8 cellular contexts compared by ENCODE assay signal in genomic region chr22:37747090-37747714, GRCh38. TPM values are rescaled to one million over a fixed set of nuclear protein-coding genes. Genes with fewer than 3 reads are reported as not detected.
DNase-seq lines count a peak whose midpoint lies in the region; ATAC-seq and TF ChIP-seq lines count a peak whose summit lies in the region.

No MANE protein-coding gene starts in this region.

- POLR2A ChIA-PET in CD8-positive, alpha-beta memory T cell (lab: Charles Lee), result interaction anchor here (0.5 to 0.6 kb wide), 2 partner anchors 90 to 214 kb away, joined by 3 read pairs; no protein-coding TSS in a partner anchor
- POLR2A ChIA-PET in PC-9 (lab: Charles Lee; ENCODE audit: unreplicated experiment), result interaction anchor here (0.6 kb wide), 1 partner anchor 61 kb away, joined by 5 read pairs; the partner anchor contains the start of gene GCAT

- TF ChIP-seq CTCF in PC-9 (conservative IDR thresholded peaks at IDR 0.05) (no peak), mucosa of descending colon (IDR thresholded peaks at IDR 0.05) (no peak)

- no peaks in the 10 kb centered on the region for H3K36me3 ChIP-seq in CD8-positive, alpha-beta memory T cell (ENCODE audit: insufficient read depth, low read length)
- H3K36me3 ChIP-seq in PC-9 (ENCODE audit: low read depth), result no peaks in the 10 kb centered on the region
- H3K36me3 ChIP-seq in ectodermal cell (ENCODE audit: control insufficient read depth, insufficient read depth, low read length), result no peaks in the 10 kb centered on the region
- H3K36me3 ChIP-seq in mucosa of descending colon (ENCODE audit: low read depth), result no peaks in the 10 kb centered on the region

- no peaks in the 10 kb centered on the region for H4K20me1 ChIP-seq in PC-9 (ENCODE audit: insufficient read depth)

- H3K4me1 Mint-ChIP-seq in CD8-positive, alpha-beta memory T cell, result peaks cover 13 to 45% (median 28%) of the 10 kb centered on the region in 3 donors

- H3K9me2 ChIP-seq in PC-9 (ENCODE audit: insufficient read depth), result no peaks in the 10 kb centered on the region

- H3K27me3 Mint-ChIP-seq in CD8-positive, alpha-beta memory T cell, result peaks cover 0 to 1% of the 10 kb centered on the region in 2 donors

- no peaks in the 10 kb centered on the region for H3K9me3 Mint-ChIP-seq in CD8-positive, alpha-beta memory T cell

- intact Hi-C loops in PC-9 (cut with micrococcal nuclease; ENCODE audit: unreplicated experiment) (no loop called here), mucosa of descending colon (cut with DNase I, micrococcal nuclease) (no loop called here)

- CTCF ChIA-PET in CD8-positive, alpha-beta memory T cell (lab: Charles Lee), result no interaction called here
- CTCF ChIA-PET in PC-9 (lab: Charles Lee), result interaction anchor here (1.0 kb wide), 1 partner anchor 42 kb away, joined by 7 read pairs; no protein-coding TSS in a partner anchor

- no TSS peak for BruUV-seq in PC-9 (replicated peaks; lab: Mats Ljungman, UMichigan)

- peak overlapping the region; percentile 56 for H3K4me3 ChIP-seq in CD8-positive, alpha-beta memory T cell (ENCODE audit: low read length)
- H3K4me3 ChIP-seq in PC-9, result peak overlapping the region; percentile 88
- H3K4me3 ChIP-seq in ectodermal cell (ENCODE audit: insufficient read depth, low read depth, low read length), result peak overlapping the region; percentile 71
- H3K4me3 ChIP-seq in mucosa of descending colon, result peak overlapping the region; percentile 92

- H3K27ac Mint-ChIP-seq in CD8-positive, alpha-beta memory T cell, result peak overlapping the region; percentile 74 to 94 (median 87)

- H3K4me1 ChIP-seq in CD8-positive, alpha-beta memory T cell (ENCODE audit: insufficient read depth, low read length), result peaks cover 10% of the 10 kb centered on the region
- H3K4me1 ChIP-seq in PC-9 (replicated peaks; ENCODE audit: insufficient read depth) (peaks cover 83% of the 10 kb centered on the region), ectodermal cell (ENCODE audit: control insufficient read depth, insufficient read depth, low read length) (peaks cover 27% of the 10 kb centered on the region), mucosa of descending colon (ENCODE audit: low read depth) (peaks cover 31% of the 10 kb centered on the region)

- peak overlapping the region; percentile 97 for H3K4me2 ChIP-seq in PC-9

- peaks cover 78% of the 10 kb centered on the region for H3F3A ChIP-seq in PC-9 (ENCODE audit: insufficient read depth, low read depth)

- H2AFZ ChIP-seq in PC-9, result no peak overlapping the region

- WGBS in ectodermal cell, 2 experiments, result 22 to 24% methylated on average over 16 of the region's 16 CpGs

- H3K27me3 ChIP-seq in CD8-positive, alpha-beta memory T cell (ENCODE audit: insufficient read depth, low read length, poor library complexity, severe bottlenecking), result no peaks in the 10 kb centered on the region
- H3K27me3 ChIP-seq in PC-9 (ENCODE audit: insufficient read depth, low read depth), result no peaks in the 10 kb centered on the region
- H3K27me3 ChIP-seq in ectodermal cell (ENCODE audit: control insufficient read depth, insufficient read depth, low read length, poor library complexity, severe bottlenecking), result no peaks in the 10 kb centered on the region

- H3K36me3 Mint-ChIP-seq in CD8-positive, alpha-beta memory T cell, result peaks cover 0 to 8% (median 0%) of the 10 kb centered on the region in 3 donors

- ATAC-seq in mucosa of descending colon (peak; percentile 14), HG02973 (IDR thresholded peaks at IDR 0.05; ENCODE audit: unreplicated experiment) (no peak), HG02763 (IDR thresholded peaks at IDR 0.05; ENCODE audit: unreplicated experiment) (no peak), HG03439 (IDR thresholded peaks at IDR 0.05; ENCODE audit: unreplicated experiment) (no peak)

- H3K79me2 ChIP-seq in PC-9 (ENCODE audit: low read depth), result peaks cover 67% of the 10 kb centered on the region

- peak overlapping the region; percentile 43 for H3K27ac ChIP-seq in CD8-positive, alpha-beta memory T cell (ENCODE audit: low read depth, low read length)
- peak overlapping the region; percentile 72 for H3K27ac ChIP-seq in PC-9
- no peak overlapping the region for H3K27ac ChIP-seq in ectodermal cell (ENCODE audit: insufficient read depth, low read depth, low read length, poor library complexity, severe bottlenecking)

- no peaks in the 10 kb centered on the region for H3K9me3 ChIP-seq in CD8-positive, alpha-beta memory T cell (ENCODE audit: low read length)
- H3K9me3 ChIP-seq in PC-9 (ENCODE audit: insufficient read depth, low read depth) (no peaks in the 10 kb centered on the region), ectodermal cell (ENCODE audit: control insufficient read depth, low read length) (no peaks in the 10 kb centered on the region), mucosa of descending colon (no peaks in the 10 kb centered on the region)

- no peak for DNase-seq in CD8-positive, alpha-beta memory T cell
- DNase-seq in PC-9 (peak; percentile 57 to 75), mucosa of descending colon (peak in 1 of 3 donors; percentile 54), NCI-H526 treated with DMSO at 0.1 percent for 48 hours (lab: John Stamatoyannopoulos, UW) (no peak)

- peak overlapping the region; percentile 86 to 91 (median 89) for H3K4me3 Mint-ChIP-seq in CD8-positive, alpha-beta memory T cell

RNA-seq across cellular contexts. Expression of gene TRIOBP, which starts 50.4 kb away (rescaled TPM):
- 10 to 100 TPM; 26.1 to 26.7 TPM for total RNA-seq in CD8-positive, alpha-beta memory T cell
- polyA plus RNA-seq in CD8-positive, alpha-beta memory T cell, result 13.6 TPM
- total RNA-seq in PC-9 (2021) (170 and 172 TPM in 2 replicates), mucosa of descending colon (100 to 1,000 TPM in 1 of 3 donors, 10 to 100 TPM in 2; 78.2 to 107 (median 78.6) TPM)
- 48.7 TPM for polyA plus RNA-seq in ectodermal cell (2013, experiment 1 of 4)
- polyA plus RNA-seq in ectodermal cell (2013, experiment 2 of 4), result 47.7 TPM
- 45.2 TPM for polyA plus RNA-seq in ectodermal cell (2013, experiment 3 of 4)
- 47.4 TPM for polyA plus RNA-seq in ectodermal cell (2013, experiment 4 of 4)

Comparison
In these comparisons a context has a peak if more than half of its experiments do, and no peak if none do; other contexts are left out.
1. DNase-seq: peak in PC-9 (2 of 2); none in CD8-positive, alpha-beta memory T cell (0 of 5) and NCI-H526 treated with DMSO at 0.1 percent for 48 hours (single experiment).
2. Peak in every context shown above with its lines, with median percentiles within 50 percentile points of each other: H3K4me3 ChIP-seq.